17 cellular contexts compared by ENCODE assay signal in genomic region chr4:73001885-73002284, GRCh38.
"Had no signal": no experiment of that assay in that cellular context is flagged by ENCODE, and none has a peak within 500 bp of the region (broad histone marks: within the 10 kb centered on the region; RNA-seq: fewer than 3 reads in every experiment).

No MANE protein-coding gene starts in this region.

- H3K4me3 ChIP-seq: colonic mucosa, esophagus muscularis mucosa, gastroesophageal sphincter, heart left ventricle, hepatocyte, left lung, lower lobe of right lung had no signal

- H3K4me1 ChIP-seq: colonic mucosa, esophagus muscularis mucosa, gastroesophageal sphincter, heart left ventricle, left lung, lower lobe of right lung had no signal

- H3K27ac ChIP-seq: colonic mucosa, esophagus muscularis mucosa, foreskin keratinocyte, gastroesophageal sphincter, heart left ventricle, hepatocyte, left lung, lower lobe of right lung had no signal

- ATAC-seq: effector memory CD8-positive, alpha-beta T cell; foreskin keratinocyte; gastroesophageal sphincter; heart left ventricle; left cardiac atrium; left lung; left ventricle myocardium superior; lower lobe of right lung; naive thymus-derived CD4-positive, alpha-beta T cell had no signal

- H3K36me3 ChIP-seq: colonic mucosa, esophagus muscularis mucosa, gastroesophageal sphincter, heart left ventricle, left lung, lower lobe of right lung had no signal

- H3K9me3 ChIP-seq: colonic mucosa, esophagus muscularis mucosa, gastroesophageal sphincter, heart left ventricle, left lung, lower lobe of right lung had no signal

- DNase-seq: colonic mucosa; cortex of kidney; effector CD8-positive, alpha-beta T cell; effector memory CD8-positive, alpha-beta T cell; foreskin keratinocyte; heart left ventricle; hypothalamus; left cardiac atrium; left lung; left ventricle myocardium superior; lower lobe of right lung; mesenchymal stem cell; midbrain; naive thymus-derived CD4-positive, alpha-beta T cell had no signal

- H3K27me3 ChIP-seq: colonic mucosa, esophagus muscularis mucosa, gastroesophageal sphincter, heart left ventricle, hepatocyte, left lung had no signal
